In the genomic region with DNA sequence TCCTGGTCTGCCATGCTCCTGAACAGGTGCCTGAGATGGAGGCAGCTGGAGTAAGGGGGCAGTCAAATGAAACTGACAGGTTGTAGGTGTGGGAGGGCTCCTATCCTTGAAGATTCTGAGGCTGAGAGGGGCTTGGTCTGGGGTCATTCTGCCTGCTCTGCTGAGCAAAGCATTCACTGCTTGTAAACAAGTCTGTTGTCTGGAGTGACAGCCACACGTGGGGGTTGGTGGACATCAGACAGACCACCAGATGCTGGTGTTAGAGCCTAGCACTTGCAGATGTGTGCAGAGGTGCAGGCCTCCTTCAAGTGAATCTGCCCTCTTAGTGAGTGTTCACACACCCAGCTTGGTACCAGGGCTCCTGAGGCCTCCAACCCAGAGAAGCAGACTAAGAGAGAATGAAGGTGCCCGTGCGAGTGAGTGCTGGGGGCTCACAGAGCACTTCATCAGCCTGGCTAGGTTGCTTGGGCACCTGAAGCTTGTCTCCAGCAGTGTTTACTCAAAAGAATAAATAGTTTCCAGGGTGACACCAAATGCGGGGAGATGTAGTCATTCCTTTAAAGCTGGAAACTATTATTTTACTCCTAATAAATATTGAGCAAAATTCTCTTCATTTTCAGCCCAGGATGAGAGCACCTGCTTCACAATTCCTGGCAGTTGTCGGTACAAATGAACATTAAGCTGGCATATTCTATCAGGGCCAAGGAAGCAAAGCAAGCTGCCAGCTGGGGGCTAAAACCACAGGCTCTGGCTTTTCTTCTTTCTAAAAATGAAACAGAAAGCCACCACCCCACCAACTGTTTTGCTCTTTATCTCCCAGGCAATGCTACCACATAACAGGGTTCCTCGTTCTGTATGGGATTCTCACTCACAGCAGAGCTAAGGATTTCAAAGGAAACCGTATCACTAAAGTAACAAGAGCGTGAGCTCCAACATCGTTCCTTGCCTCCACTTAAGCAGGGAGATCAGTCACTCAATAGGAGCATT, we compare ENCODE assay signal across 9 cellular contexts.
A peak's percentile ranks its signal among the peaks of the same experiment; 100 is the strongest.
DNase-seq lines count a peak whose midpoint lies in the region; ATAC-seq and TF ChIP-seq lines count a peak whose summit lies in the region.
"Had no signal": no experiment of that assay in that cellular context is flagged by ENCODE, and none has a peak within 500 bp of the region (broad histone marks: within the 10 kb centered on the region; RNA-seq: fewer than 3 reads in every experiment).

No MANE protein-coding gene starts in this region.

- H3K4me1 ChIP-seq in A673 (ENCODE audit: insufficient read depth, low read length, poor library complexity, severe bottlenecking), result peaks cover 19% of the 10 kb centered on the region
- H3K4me1 ChIP-seq in GM23248 (ENCODE audit: insufficient read depth), result no peaks in the 10 kb centered on the region

- H3K9ac ChIP-seq in GM23248, result no peak overlapping the region

- POLR2A ChIA-PET in A673 (lab: Charles Lee; ENCODE audit: low non-redundant PET), result no interaction called here

- no peak overlapping the region for H3K4me2 ChIP-seq in GM23248 (ENCODE audit: unreplicated experiment)

- 83 to 88% methylated on average over 9 of the region's 9 CpGs for whole genome bisulfite sequencing in GM23248 (ENCODE audit: low coverage in 1 of 2, low lambda C conversion rate in 2 of 2, missing lambda C conversion rate in 2 of 2), 2 experiments

- H3K4me3 Mint-ChIP-seq in activated naive CD8-positive, alpha-beta T cell, result peak overlapping the region; percentile 35
- H3K4me3 Mint-ChIP-seq in stimulated activated naive CD8-positive, alpha-beta T cell treated with anti-CD3 and anti-CD28 coated beads, Interleukin-15, Interleukin-2, amounts not matched to agents 100 ng/mL and 50 ng/mL, for 24 hours, result no peak overlapping the region

- peaks cover 20% of the 10 kb centered on the region for H3K4me1 Mint-ChIP-seq in activated naive CD8-positive, alpha-beta T cell (ENCODE audit: low read depth)
- H3K4me1 Mint-ChIP-seq in stimulated activated naive CD8-positive, alpha-beta T cell treated with anti-CD3 and anti-CD28 coated beads, Interleukin-15, Interleukin-2, amounts not matched to agents 100 ng/mL and 50 ng/mL, for 24 hours (ENCODE audit: low read depth), result peaks cover 24% of the 10 kb centered on the region

- no peak overlapping the region for H2AFZ ChIP-seq in GM23248

- H3K4me3 ChIP-seq in A673 (ENCODE audit: low read depth, low read length, poor library complexity, severe bottlenecking) (no peak overlapping the region), GM23248 (no peak overlapping the region)

- BruUV-seq in A673 (replicated peaks; lab: Mats Ljungman, UMichigan), result no TSS peak

- no peaks in the 10 kb centered on the region for H3K9me2 ChIP-seq in GM23248 (ENCODE audit: insufficient read depth)

- no peaks in the 10 kb centered on the region for H3K9me3 ChIP-seq in A673 (ENCODE audit: low read depth, low read length, poor library complexity, severe bottlenecking)
- no peaks in the 10 kb centered on the region for H3K9me3 ChIP-seq in GM23248 (ENCODE audit: low read depth)

- no peaks in the 10 kb centered on the region for H3K27me3 ChIP-seq in A673 (replicated peaks; ENCODE audit: insufficient read depth, low read depth, low read length, poor library complexity)
- peaks cover 4% of the 10 kb centered on the region; the same call in 1 of the 2 replicates for H3K27me3 ChIP-seq in GM23248 (replicated peaks; ENCODE audit: insufficient read depth)

- peaks cover 3% of the 10 kb centered on the region for H3K9me3 Mint-ChIP-seq in activated naive CD8-positive, alpha-beta T cell (ENCODE audit: low read depth)
- peaks cover 4% of the 10 kb centered on the region for H3K9me3 Mint-ChIP-seq in stimulated activated naive CD8-positive, alpha-beta T cell treated with anti-CD3 and anti-CD28 coated beads, Interleukin-15, Interleukin-2, amounts not matched to agents 100 ng/mL and 50 ng/mL, for 24 hours

- ATAC-seq in GM19395 (IDR thresholded peaks at IDR 0.05; ENCODE audit: unreplicated experiment) (peak; percentile 85), HG03432 (IDR thresholded peaks at IDR 0.05; ENCODE audit: unreplicated experiment) (peak; percentile 92)
- ATAC-seq: HCT116 had no signal

- peak overlapping the region; percentile 34 for H3K27ac Mint-ChIP-seq in activated naive CD8-positive, alpha-beta T cell
- peak overlapping the region; percentile 53 for H3K27ac Mint-ChIP-seq in stimulated activated naive CD8-positive, alpha-beta T cell treated with anti-CD3 and anti-CD28 coated beads, Interleukin-15, Interleukin-2, amounts not matched to agents 100 ng/mL and 50 ng/mL, for 24 hours

- no peaks in the 10 kb centered on the region for H4K20me1 ChIP-seq in GM23248 (ENCODE audit: insufficient read depth)

- H3F3A ChIP-seq in GM23248 (ENCODE audit: insufficient read depth), result no peaks in the 10 kb centered on the region

- no peaks in the 10 kb centered on the region for H3K36me3 ChIP-seq in A673 (ENCODE audit: insufficient read depth, low read length, poor library complexity, severe bottlenecking)
- H3K36me3 ChIP-seq in GM23248 (ENCODE audit: low read depth), result no peaks in the 10 kb centered on the region

- no peak overlapping the region for H3K27ac ChIP-seq in A673 (ENCODE audit: low read depth, low read length, poor library complexity, severe bottlenecking)
- no peak overlapping the region for H3K27ac ChIP-seq in GM23248

- H3K79me2 ChIP-seq in GM23248 (ENCODE audit: insufficient read depth), result no peaks in the 10 kb centered on the region

- intact Hi-C loops in A673 (cut with micrococcal nuclease; ENCODE audit: unreplicated experiment), result no loop called here

- CTCF ChIA-PET in A673 (lab: Charles Lee), result no interaction called here

- H3K27me3 Mint-ChIP-seq in activated naive CD8-positive, alpha-beta T cell, result no peaks in the 10 kb centered on the region
- no peaks in the 10 kb centered on the region for H3K27me3 Mint-ChIP-seq in stimulated activated naive CD8-positive, alpha-beta T cell treated with anti-CD3 and anti-CD28 coated beads, Interleukin-15, Interleukin-2, amounts not matched to agents 100 ng/mL and 50 ng/mL, for 24 hours

- peaks cover 5% of the 10 kb centered on the region for H3K36me3 Mint-ChIP-seq in activated naive CD8-positive, alpha-beta T cell
- peaks cover 4% of the 10 kb centered on the region for H3K36me3 Mint-ChIP-seq in stimulated activated naive CD8-positive, alpha-beta T cell treated with anti-CD3 and anti-CD28 coated beads, Interleukin-15, Interleukin-2, amounts not matched to agents 100 ng/mL and 50 ng/mL, for 24 hours (ENCODE audit: low read depth)

- no peak for TF ChIP-seq CTCF in A673 (conservative IDR thresholded peaks at IDR 0.05; ENCODE audit: low read depth, low read length)

- in situ Hi-C loops in GM23248 (cut with MboI), result no loop called here

- peak; percentile 67 for DNase-seq in GDM1 (lab: John Stamatoyannopoulos, UW)
- no peak for DNase-seq in A673 (ENCODE audit: low spot score)
- DNase-seq in mesenteric fat pad (ENCODE audit: low spot score), result no peak
- no peak for DNase-seq in GM23248
